Comparison of ENCODE assay signal across 8 cellular contexts in the genomic region with DNA sequence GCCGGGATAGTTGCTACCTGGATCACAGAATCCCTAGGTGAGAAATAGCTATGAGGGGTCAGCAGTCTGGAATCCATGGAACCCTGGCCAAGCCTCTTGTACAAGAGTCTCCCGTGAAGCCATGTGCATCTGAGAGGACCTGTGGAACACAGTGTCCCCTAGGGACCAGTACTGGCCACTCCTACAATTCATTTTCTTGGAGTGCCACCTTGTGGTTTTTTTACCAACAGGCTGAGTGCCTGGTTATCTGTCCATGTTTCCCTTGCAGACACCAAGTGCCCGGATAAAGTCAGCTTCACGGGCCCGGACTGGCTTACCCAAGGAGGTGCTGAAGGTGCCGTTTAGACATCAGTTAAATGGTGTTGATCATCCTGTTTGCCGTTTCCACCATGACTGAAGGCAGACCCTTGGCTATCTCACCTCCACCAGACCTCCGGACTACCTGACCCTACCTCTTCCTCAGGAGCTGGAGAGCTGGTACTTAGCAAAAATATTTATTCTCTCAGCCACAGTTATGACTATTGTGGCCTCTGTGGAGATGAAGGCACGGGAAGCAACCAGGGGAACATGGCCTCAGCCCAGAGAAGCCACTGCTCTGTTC.
DNase-seq lines count a peak whose midpoint lies in the region; ATAC-seq and TF ChIP-seq lines count a peak whose summit lies in the region.

No MANE protein-coding gene starts in this region.

- peak; percentile 72 for DNase-seq in DMS 273 (lab: John Stamatoyannopoulos, UW; ENCODE audit: unreplicated experiment)
- no peak for DNase-seq in DMS 273 treated with DMSO at 0.1 percent for 48 hours (lab: John Stamatoyannopoulos, UW)
- peak; percentile 23 to 46 for DNase-seq in Kasumi-1 (lab: John Stamatoyannopoulos, UW)
- peak; percentile 79 to 80 for DNase-seq in SHP77 (lab: John Stamatoyannopoulos, UW)
- DNase-seq in epithelial cell of proximal tubule (ENCODE audit: low read depth) = no peak
- DNase-seq in middle frontal gyrus (ENCODE audit: extremely low spot score, low spot score) = peak; percentile 37
- no peak for DNase-seq in activated CD4-positive, alpha-beta T cell treated with anti-CD3 and anti-CD28 coated beads, Interleukin-2, amount 50 U/mL, for 48 hours

- peak; percentile 98 for TF ChIP-seq CTCF in epithelial cell of proximal tubule (conservative IDR thresholded peaks at IDR 0.05; ENCODE audit: low read depth, low read length)

- ATAC-seq in HG02981 (IDR thresholded peaks at IDR 0.05; ENCODE audit: unreplicated experiment) = no peak

- no peak overlapping the region for H3K4me3 ChIP-seq in epithelial cell of proximal tubule (ENCODE audit: low read depth, low read length)

Comparison
In these comparisons a context has a peak if more than half of its experiments do, and no peak if none do; other contexts are left out.
1. DNase-seq: peak in DMS 273 (single experiment), Kasumi-1 (2 of 2), SHP77 (2 of 2) and middle frontal gyrus (single experiment); none in DMS 273 treated with DMSO at 0.1 percent for 48 hours (single experiment), epithelial cell of proximal tubule (single experiment) and activated CD4-positive, alpha-beta T cell treated with anti-CD3 and anti-CD28 coated beads, Interleukin-2, amount 50 U/mL, for 48 hours (0 of 2).